ENCODE assay signal across 1 cellular context in the genomic region with DNA sequence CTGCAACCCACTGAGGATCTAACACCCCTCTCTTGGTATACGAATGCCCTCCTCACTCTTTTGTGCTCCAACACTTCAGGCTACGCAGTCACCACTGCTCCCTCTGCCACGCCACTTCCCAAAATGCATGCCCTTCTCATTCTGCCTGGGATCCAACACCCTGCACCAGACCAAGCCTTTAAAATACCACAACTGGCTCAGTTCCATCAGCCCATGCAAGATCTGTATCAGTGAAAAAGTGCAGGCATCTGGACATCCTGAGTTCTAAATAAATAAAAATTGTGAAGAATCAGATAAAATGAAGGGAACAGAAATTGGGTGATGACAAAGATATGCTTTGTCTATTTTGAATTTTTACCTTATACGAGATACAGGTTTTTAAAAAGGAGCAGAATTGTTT.
TF ChIP-seq lines count a peak whose summit lies in the region.

No MANE protein-coding gene starts in this region.

TF ChIP-seq in GM12878, 131 proteins besides CTCF, POLR2A, EP300 and RAD21:
- TF ChIP-seq, protein P1, sequence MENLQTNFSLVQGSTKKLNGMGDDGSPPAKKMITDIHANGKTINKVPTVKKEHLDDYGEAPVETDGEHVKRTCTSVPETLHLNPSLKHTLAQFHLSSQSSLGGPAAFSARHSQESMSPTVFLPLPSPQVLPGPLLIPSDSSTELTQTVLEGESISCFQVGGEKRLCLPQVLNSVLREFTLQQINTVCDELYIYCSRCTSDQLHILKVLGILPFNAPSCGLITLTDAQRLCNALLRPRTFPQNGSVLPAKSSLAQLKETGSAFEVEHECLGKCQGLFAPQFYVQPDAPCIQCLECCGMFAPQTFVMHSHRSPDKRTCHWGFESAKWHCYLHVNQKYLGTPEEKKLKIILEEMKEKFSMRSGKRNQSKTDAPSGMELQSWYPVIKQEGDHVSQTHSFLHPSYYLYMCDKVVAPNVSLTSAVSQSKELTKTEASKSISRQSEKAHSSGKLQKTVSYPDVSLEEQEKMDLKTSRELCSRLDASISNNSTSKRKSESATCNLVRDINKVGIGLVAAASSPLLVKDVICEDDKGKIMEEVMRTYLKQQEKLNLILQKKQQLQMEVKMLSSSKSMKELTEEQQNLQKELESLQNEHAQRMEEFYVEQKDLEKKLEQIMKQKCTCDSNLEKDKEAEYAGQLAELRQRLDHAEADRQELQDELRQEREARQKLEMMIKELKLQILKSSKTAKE (IDR thresholded peaks at IDR 0.05; ENCODE audit: low read depth, poor library complexity, severe bottlenecking) = no peak
- TF ChIP-seq CHD1 (IDR thresholded peaks at IDR 0.05; ENCODE audit: low read depth, low read length) (no peak), KAT2A (conservative IDR thresholded peaks at IDR 0.05; ENCODE audit: control insufficient read depth, low read depth, low read length) (no peak), SUZ12 (IDR thresholded peaks at IDR 0.05; ENCODE audit: unreplicated experiment) (no peak), CHD4 (IDR thresholded peaks at IDR 0.05) (no peak), RFX5 (IDR thresholded peaks at IDR 0.05; ENCODE audit: low read depth, low read length) (no peak), CREM (IDR thresholded peaks at IDR 0.05; ENCODE audit: low read depth) (no peak), RUNX3 (IDR thresholded peaks at IDR 0.05; ENCODE audit: low read length) (no peak), CHD2 (IDR thresholded peaks at IDR 0.05; ENCODE audit: borderline replicate concordance, low read depth, low read length) (no peak), MXI1 (IDR thresholded peaks at IDR 0.05; ENCODE audit: low read depth, low read length) (no peak), PAX5 (IDR thresholded peaks at IDR 0.05; ENCODE audit: borderline replicate concordance, low read depth, low read length) (no peak), GATAD2B (conservative IDR thresholded peaks at IDR 0.05; ENCODE audit: low read depth) (no peak), CREB1 (IDR thresholded peaks at IDR 0.05; ENCODE audit: low read depth) (no peak), CBX5 (IDR thresholded peaks at IDR 0.05; ENCODE audit: low read depth) (no peak), BHLHE40 (IDR thresholded peaks at IDR 0.05; ENCODE audit: borderline replicate concordance in 1 of 2, low read depth in 2 of 2, low read length in 1 of 2) (no peak)
- TF ChIP-seq, protein P2, sequence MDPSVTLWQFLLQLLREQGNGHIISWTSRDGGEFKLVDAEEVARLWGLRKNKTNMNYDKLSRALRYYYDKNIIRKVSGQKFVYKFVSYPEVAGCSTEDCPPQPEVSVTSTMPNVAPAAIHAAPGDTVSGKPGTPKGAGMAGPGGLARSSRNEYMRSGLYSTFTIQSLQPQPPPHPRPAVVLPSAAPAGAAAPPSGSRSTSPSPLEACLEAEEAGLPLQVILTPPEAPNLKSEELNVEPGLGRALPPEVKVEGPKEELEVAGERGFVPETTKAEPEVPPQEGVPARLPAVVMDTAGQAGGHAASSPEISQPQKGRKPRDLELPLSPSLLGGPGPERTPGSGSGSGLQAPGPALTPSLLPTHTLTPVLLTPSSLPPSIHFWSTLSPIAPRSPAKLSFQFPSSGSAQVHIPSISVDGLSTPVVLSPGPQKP (IDR thresholded peaks at IDR 0.05; ENCODE audit: low read depth, low read length) = no peak
- TF ChIP-seq, protein P3, sequence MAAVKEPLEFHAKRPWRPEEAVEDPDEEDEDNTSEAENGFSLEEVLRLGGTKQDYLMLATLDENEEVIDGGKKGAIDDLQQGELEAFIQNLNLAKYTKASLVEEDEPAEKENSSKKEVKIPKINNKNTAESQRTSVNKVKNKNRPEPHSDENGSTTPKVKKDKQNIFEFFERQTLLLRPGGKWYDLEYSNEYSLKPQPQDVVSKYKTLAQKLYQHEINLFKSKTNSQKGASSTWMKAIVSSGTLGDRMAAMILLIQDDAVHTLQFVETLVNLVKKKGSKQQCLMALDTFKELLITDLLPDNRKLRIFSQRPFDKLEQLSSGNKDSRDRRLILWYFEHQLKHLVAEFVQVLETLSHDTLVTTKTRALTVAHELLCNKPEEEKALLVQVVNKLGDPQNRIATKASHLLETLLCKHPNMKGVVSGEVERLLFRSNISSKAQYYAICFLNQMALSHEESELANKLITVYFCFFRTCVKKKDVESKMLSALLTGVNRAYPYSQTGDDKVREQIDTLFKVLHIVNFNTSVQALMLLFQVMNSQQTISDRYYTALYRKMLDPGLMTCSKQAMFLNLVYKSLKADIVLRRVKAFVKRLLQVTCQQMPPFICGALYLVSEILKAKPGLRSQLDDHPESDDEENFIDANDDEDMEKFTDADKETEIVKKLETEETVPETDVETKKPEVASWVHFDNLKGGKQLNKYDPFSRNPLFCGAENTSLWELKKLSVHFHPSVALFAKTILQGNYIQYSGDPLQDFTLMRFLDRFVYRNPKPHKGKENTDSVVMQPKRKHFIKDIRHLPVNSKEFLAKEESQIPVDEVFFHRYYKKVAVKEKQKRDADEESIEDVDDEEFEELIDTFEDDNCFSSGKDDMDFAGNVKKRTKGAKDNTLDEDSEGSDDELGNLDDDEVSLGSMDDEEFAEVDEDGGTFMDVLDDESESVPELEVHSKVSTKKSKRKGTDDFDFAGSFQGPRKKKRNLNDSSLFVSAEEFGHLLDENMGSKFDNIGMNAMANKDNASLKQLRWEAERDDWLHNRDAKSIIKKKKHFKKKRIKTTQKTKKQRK (IDR thresholded peaks at IDR 0.05; ENCODE audit: low read depth, low read length) = no peak
TF ChIP-seq in GM12878: peak in this region for 0.
